ENCODE assay signal across 8 cellular contexts in genomic region chr17:41787021-41787418, GRCh38. TPM values are rescaled to one million over a fixed set of nuclear protein-coding genes. Genes with fewer than 3 reads are reported as not detected.
DNase-seq lines count a peak whose midpoint lies in the region; ATAC-seq and TF ChIP-seq lines count a peak whose summit lies in the region.

No MANE protein-coding gene starts in this region.

- peaks cover 21% of the 10 kb centered on the region for H3K27me3 Mint-ChIP-seq in activated naive CD4-positive, alpha-beta T cell treated with anti-CD3 and anti-CD28 coated beads for 36 hours (ENCODE audit: low read depth)
- H3K27me3 Mint-ChIP-seq in activated naive CD8-positive, alpha-beta T cell treated with anti-CD3 and anti-CD28 coated beads, Interleukin-2, amount 50 U/mL, for 24 hours = peaks cover 15% of the 10 kb centered on the region

- H3K36me3 Mint-ChIP-seq in activated naive CD4-positive, alpha-beta T cell treated with anti-CD3 and anti-CD28 coated beads for 36 hours (ENCODE audit: low read depth) = no peaks in the 10 kb centered on the region
- no peaks in the 10 kb centered on the region for H3K36me3 Mint-ChIP-seq in activated naive CD4-positive, alpha-beta T cell treated with anti-CD3 and anti-CD28 coated beads, Interleukin-2, amount 50 U/mL, for 72 hours
- no peaks in the 10 kb centered on the region for H3K36me3 Mint-ChIP-seq in activated naive CD8-positive, alpha-beta T cell treated with anti-CD3 and anti-CD28 coated beads, Interleukin-2, amount 50 U/mL, for 24 hours (ENCODE audit: low read depth)

- no peaks in the 10 kb centered on the region for H3K9me3 Mint-ChIP-seq in activated naive CD4-positive, alpha-beta T cell treated with anti-CD3 and anti-CD28 coated beads for 36 hours
- no peaks in the 10 kb centered on the region for H3K9me3 Mint-ChIP-seq in activated naive CD4-positive, alpha-beta T cell treated with anti-CD3 and anti-CD28 coated beads, Interleukin-2, amount 50 U/mL, for 72 hours
- H3K9me3 Mint-ChIP-seq in activated naive CD8-positive, alpha-beta T cell treated with anti-CD3 and anti-CD28 coated beads, Interleukin-2, amount 50 U/mL, for 24 hours = no peaks in the 10 kb centered on the region

- H3K27ac ChIP-seq in lower lobe of right lung (no peak overlapping the region), temporal lobe (ENCODE audit: low read depth, low read length) (peak overlapping the region; percentile 75)

- H3K4me1 Mint-ChIP-seq in activated naive CD4-positive, alpha-beta T cell treated with anti-CD3 and anti-CD28 coated beads for 36 hours (ENCODE audit: low read depth) = peaks cover 22% of the 10 kb centered on the region
- peaks cover 27% of the 10 kb centered on the region for H3K4me1 Mint-ChIP-seq in activated naive CD8-positive, alpha-beta T cell treated with anti-CD3 and anti-CD28 coated beads, Interleukin-2, amount 50 U/mL, for 24 hours

- DNase-seq in activated naive CD4-positive, alpha-beta T cell treated with anti-CD3 and anti-CD28 coated beads for 36 hours = no peak
- DNase-seq in activated naive CD4-positive, alpha-beta T cell treated with anti-CD3 and anti-CD28 coated beads, Interleukin-2, amount 50 U/mL, for 72 hours (ENCODE audit: low spot score in 2 of 2) = no peak
- DNase-seq in activated naive CD8-positive, alpha-beta T cell treated with anti-CD3 and anti-CD28 coated beads, Interleukin-2, amount 50 U/mL, for 24 hours = no peak
- DNase-seq in lower lobe of right lung = no peak
- DNase-seq in NCI-H510A (lab: John Stamatoyannopoulos, UW) = no peak
- no peak for DNase-seq in NCI-H1105 (lab: John Stamatoyannopoulos, UW)
- DNase-seq in MV-4-11 (lab: John Stamatoyannopoulos, UW) = no peak

- ATAC-seq in activated naive CD4-positive, alpha-beta T cell treated with anti-CD3 and anti-CD28 coated beads, Interleukin-2, amount 50 U/mL, for 72 hours = no peak
- no peak for ATAC-seq in activated naive CD8-positive, alpha-beta T cell treated with anti-CD3 and anti-CD28 coated beads, Interleukin-2, amount 50 U/mL, for 24 hours
- ATAC-seq in lower lobe of right lung = no peak

- no peaks in the 10 kb centered on the region for H3K36me3 ChIP-seq in lower lobe of right lung

- intact Hi-C loops in activated naive CD4-positive, alpha-beta T cell treated with anti-CD3 and anti-CD28 coated beads for 36 hours (cut with micrococcal nuclease) = no loop called here
- intact Hi-C loops in lower lobe of right lung (cut with DNase I) = no loop called here

- H3K4me3 Mint-ChIP-seq in activated naive CD4-positive, alpha-beta T cell treated with anti-CD3 and anti-CD28 coated beads for 36 hours = peak overlapping the region; percentile 57
- peak overlapping the region; percentile 45 for H3K4me3 Mint-ChIP-seq in activated naive CD8-positive, alpha-beta T cell treated with anti-CD3 and anti-CD28 coated beads, Interleukin-2, amount 50 U/mL, for 24 hours

- no peaks in the 10 kb centered on the region for H3K9me3 ChIP-seq in lower lobe of right lung

- H3K27me3 ChIP-seq in lower lobe of right lung (ENCODE audit: low read depth) = no peaks in the 10 kb centered on the region

- CTCF ChIA-PET in activated naive CD4-positive, alpha-beta T cell treated with anti-CD3 and anti-CD28 coated beads for 36 hours (lab: Charles Lee) = interaction anchor here (0.5 to 2.0 kb wide), 6 partner anchors 13 to 82 kb away, joined by 3 to 5 read pairs (median 4); no protein-coding TSS in a partner anchor

- H3K27ac Mint-ChIP-seq in activated naive CD4-positive, alpha-beta T cell treated with anti-CD3 and anti-CD28 coated beads for 36 hours = no peak overlapping the region
- no peak overlapping the region for H3K27ac Mint-ChIP-seq in activated naive CD4-positive, alpha-beta T cell treated with anti-CD3 and anti-CD28 coated beads, Interleukin-2, amount 50 U/mL, for 72 hours
- H3K27ac Mint-ChIP-seq in activated naive CD8-positive, alpha-beta T cell treated with anti-CD3 and anti-CD28 coated beads, Interleukin-2, amount 50 U/mL, for 24 hours = no peak overlapping the region

- peak overlapping the region; percentile 84 for H3K4me3 ChIP-seq in lower lobe of right lung

- no peak for TF ChIP-seq CTCF in lower lobe of right lung (IDR thresholded peaks at IDR 0.05)

- H3K4me1 ChIP-seq in lower lobe of right lung = peaks cover 49% of the 10 kb centered on the region

RNA-seq across cellular contexts. Expression of gene JUP, which starts 0.5 kb away (rescaled TPM):
- total RNA-seq in activated naive CD4-positive, alpha-beta T cell treated with anti-CD3 and anti-CD28 coated beads for 36 hours = under 1 TPM; 0.27 to 0.33 TPM
- total RNA-seq in activated naive CD4-positive, alpha-beta T cell treated with anti-CD3 and anti-CD28 coated beads, Interleukin-2, amount 50 U/mL, for 72 hours = under 1 TPM; 0.39 to 0.72 TPM
- total RNA-seq in lower lobe of right lung = 92.5 TPM
- 46.7 TPM for total RNA-seq in temporal lobe

RNA-seq across cellular contexts. Expression of gene P3H4, which starts 24.7 kb away (rescaled TPM):
- total RNA-seq in activated naive CD4-positive, alpha-beta T cell treated with anti-CD3 and anti-CD28 coated beads for 36 hours = 1 to 10 TPM; 1.2 to 1.5 TPM
- total RNA-seq in activated naive CD4-positive, alpha-beta T cell treated with anti-CD3 and anti-CD28 coated beads, Interleukin-2, amount 50 U/mL, for 72 hours = 1 to 10 TPM; 1.1 to 1.8 TPM
- 9.2 TPM for total RNA-seq in lower lobe of right lung
- 8.1 TPM for total RNA-seq in temporal lobe

RNA-seq across cellular contexts. Expression of gene FKBP10, which starts 25.8 kb away (rescaled TPM):
- under 1 TPM in 1 of 2 experiments, not detected in 1; 0.36 TPM for total RNA-seq in activated naive CD4-positive, alpha-beta T cell treated with anti-CD3 and anti-CD28 coated beads for 36 hours
- under 1 TPM in 1 of 2 donors, not detected in 1; 0.47 TPM for total RNA-seq in activated naive CD4-positive, alpha-beta T cell treated with anti-CD3 and anti-CD28 coated beads, Interleukin-2, amount 50 U/mL, for 72 hours
- total RNA-seq in lower lobe of right lung (27.4 TPM), temporal lobe (8.4 TPM)

RNA-seq across cellular contexts. Expression of gene NT5C3B, which starts 49.0 kb away (rescaled TPM):
- total RNA-seq in activated naive CD4-positive, alpha-beta T cell treated with anti-CD3 and anti-CD28 coated beads for 36 hours = 10 to 100 TPM; 25.9 to 28.1 TPM
- 10 to 100 TPM; 52.4 to 62.1 TPM for total RNA-seq in activated naive CD4-positive, alpha-beta T cell treated with anti-CD3 and anti-CD28 coated beads, Interleukin-2, amount 50 U/mL, for 72 hours
- total RNA-seq in lower lobe of right lung (32.0 TPM), temporal lobe (87.3 TPM)

RNA-seq across cellular contexts. Expression of gene KLHL10, which starts 50.6 kb away (rescaled TPM):
- not detected for total RNA-seq in activated naive CD4-positive, alpha-beta T cell treated with anti-CD3 and anti-CD28 coated beads for 36 hours
- under 1 TPM; 0.12 to 0.14 TPM for total RNA-seq in activated naive CD4-positive, alpha-beta T cell treated with anti-CD3 and anti-CD28 coated beads, Interleukin-2, amount 50 U/mL, for 72 hours
- total RNA-seq in lower lobe of right lung = 0.50 TPM
- total RNA-seq in temporal lobe = 0.25 TPM

Comparison
In these comparisons a context has a peak if more than half of its experiments do, and no peak if none do; other contexts are left out.
1. RNA of gene JUP, which starts 0.5 kb away (total RNA-seq): 92.5 TPM in lower lobe of right lung (single experiment) and 46.7 TPM in temporal lobe (single experiment); 0.39 to 0.72 TPM in activated naive CD4-positive, alpha-beta T cell treated with anti-CD3 and anti-CD28 coated beads, Interleukin-2, amount 50 U/mL, for 72 hours and 0.27 to 0.33 TPM in activated naive CD4-positive, alpha-beta T cell treated with anti-CD3 and anti-CD28 coated beads for 36 hours; every median in the first group is over 10 times any median in the second.